In genomic region chr10:66925896-66926719, GRCh38 we compare ENCODE assay signal across 8 cellular contexts. TPM values are rescaled to one million over a fixed set of nuclear protein-coding genes. Genes with fewer than 3 reads are reported as not detected.
DNase-seq lines count a peak whose midpoint lies in the region; ATAC-seq and TF ChIP-seq lines count a peak whose summit lies in the region.

LRRTM3 (plus strand) TSS chr10:66926036.

- peak; percentile 56 to 63 for ATAC-seq in activated CD4-positive, CD25-positive, alpha-beta regulatory T cell treated with anti-CD3 and anti-CD28 coated beads, Interleukin-2, amount 50 U/mL, for 24 hours
- peak; percentile 100 for ATAC-seq in GM21447 (IDR thresholded peaks at IDR 0.05; ENCODE audit: unreplicated experiment)
- ATAC-seq in stimulated activated memory B cell treated with anti-CD40 and anti-IgM and Interleukin-4, amounts not matched to agents 10 μg/mL and 1 μg/mL and 100 μg/mL, for 72 hours = peak; percentile 91

- no peaks in the 10 kb centered on the region for H4K20me1 ChIP-seq in PC-9 (ENCODE audit: insufficient read depth)

- POLR2A ChIA-PET in PC-9 (lab: Charles Lee; ENCODE audit: unreplicated experiment) = no interaction called here

- no peak within 1 kb of the TSS for H3K27ac Mint-ChIP-seq in stimulated activated memory B cell treated with anti-CD40 and anti-IgM and Interleukin-4, amounts not matched to agents 10 μg/mL and 1 μg/mL and 100 μg/mL, for 72 hours

- no peak within 1 kb of the TSS for H3K4me3 ChIP-seq in HL-60 (replicated peaks; ENCODE audit: insufficient read depth, low read length)
- H3K4me3 ChIP-seq in PC-9 = no peak within 1 kb of the TSS
- H3K4me3 ChIP-seq in kidney epithelial cell (ENCODE audit: low read depth, low read length) = no peak within 1 kb of the TSS

- no peak for DNase-seq in activated CD4-positive, CD25-positive, alpha-beta regulatory T cell treated with anti-CD3 and anti-CD28 coated beads, Interleukin-2, amount 50 U/mL, for 72 hours
- peak in 1 of 2 experiments; percentile 43 for DNase-seq in HL-60 (ENCODE audit: low read depth in 1 of 2, low spot score in 1 of 2)
- DNase-seq in PC-9 = peak in 1 of 2 experiments; percentile 41
- DNase-seq in cerebellar nuclear complex (lab: John Stamatoyannopoulos, UW) = peak; percentile 6 to 77
- DNase-seq in kidney epithelial cell (ENCODE audit: low read depth) = peak; percentile 50

- H3K27ac ChIP-seq in HL-60 (replicated peaks) = no peak within 1 kb of the TSS
- H3K27ac ChIP-seq in PC-9 = no peak within 1 kb of the TSS

- no peak within 1 kb of the TSS for H3K4me2 ChIP-seq in PC-9

- H3K36me3 Mint-ChIP-seq in stimulated activated memory B cell treated with anti-CD40 and anti-IgM and Interleukin-4, amounts not matched to agents 10 μg/mL and 1 μg/mL and 100 μg/mL, for 72 hours = no peaks in the 10 kb centered on the region

- peaks cover 29% of the 10 kb centered on the region for H3K27me3 Mint-ChIP-seq in stimulated activated memory B cell treated with anti-CD40 and anti-IgM and Interleukin-4, amounts not matched to agents 10 μg/mL and 1 μg/mL and 100 μg/mL, for 72 hours

- H3K9me3 ChIP-seq in PC-9 (ENCODE audit: insufficient read depth, low read depth) = no peaks in the 10 kb centered on the region

- intact Hi-C loops in PC-9 (cut with micrococcal nuclease; ENCODE audit: unreplicated experiment) = loop anchor here (1.0 to 10.0 kb wide), 5 partner anchors 91 to 744 kb away; no protein-coding TSS in a partner anchor

- TF ChIP-seq CTCF in HL-60 (IDR thresholded peaks at IDR 0.05; ENCODE audit: insufficient read depth, low read length) = peak; percentile 32
- TF ChIP-seq CTCF in PC-9 (conservative IDR thresholded peaks at IDR 0.05) = peak; percentile 60
- peak; percentile 69 for TF ChIP-seq CTCF in kidney epithelial cell (IDR thresholded peaks at IDR 0.05; ENCODE audit: insufficient read depth, low read length, poor library complexity, severe bottlenecking)

- H2AFZ ChIP-seq in PC-9 = no peak within 1 kb of the TSS

- no peak within 1 kb of the TSS for H3K4me3 Mint-ChIP-seq in stimulated activated memory B cell treated with anti-CD40 and anti-IgM and Interleukin-4, amounts not matched to agents 10 μg/mL and 1 μg/mL and 100 μg/mL, for 72 hours

- H3K4me1 ChIP-seq in PC-9 (replicated peaks; ENCODE audit: insufficient read depth) = no peaks in the 10 kb centered on the region

- H3K36me3 ChIP-seq in PC-9 (ENCODE audit: low read depth) (no peaks in the 10 kb centered on the region), kidney epithelial cell (ENCODE audit: control insufficient read depth, insufficient read depth, low read length) (no peaks in the 10 kb centered on the region)

- no peaks in the 10 kb centered on the region for H3K9me3 Mint-ChIP-seq in stimulated activated memory B cell treated with anti-CD40 and anti-IgM and Interleukin-4, amounts not matched to agents 10 μg/mL and 1 μg/mL and 100 μg/mL, for 72 hours

- H3F3A ChIP-seq in PC-9 (ENCODE audit: insufficient read depth, low read depth) = no peaks in the 10 kb centered on the region

- H3K27me3 ChIP-seq in HL-60 (ENCODE audit: insufficient read depth, poor library complexity, severe bottlenecking) (peaks cover 14% of the 10 kb centered on the region), PC-9 (ENCODE audit: insufficient read depth, low read depth) (no peaks in the 10 kb centered on the region; the same call in 1 of the 2 replicates), kidney epithelial cell (ENCODE audit: control insufficient read depth, insufficient read depth, low read length) (peaks cover 22% of the 10 kb centered on the region)

- no TSS peak for BruUV-seq in PC-9 (replicated peaks; lab: Mats Ljungman, UMichigan)

- no peaks in the 10 kb centered on the region for H3K9me2 ChIP-seq in PC-9 (ENCODE audit: insufficient read depth)

- CTCF ChIA-PET in PC-9 (lab: Charles Lee) = interaction anchor here (0.6 to 0.9 kb wide), 3 partner anchors 9 to 854 kb away, joined by 3 to 17 read pairs (median 4); no protein-coding TSS in a partner anchor

- H3K4me1 Mint-ChIP-seq in stimulated activated memory B cell treated with anti-CD40 and anti-IgM and Interleukin-4, amounts not matched to agents 10 μg/mL and 1 μg/mL and 100 μg/mL, for 72 hours = no peaks in the 10 kb centered on the region

- no peaks in the 10 kb centered on the region for H3K79me2 ChIP-seq in PC-9 (ENCODE audit: low read depth)

RNA-seq across cellular contexts. Expression of gene LRRTM3, which starts in this region (rescaled TPM):
- not detected in 2 replicates for total RNA-seq in PC-9 (2021)
- total RNA-seq in kidney epithelial cell = not detected in 2 replicates

Comparison
In these comparisons a context has a peak if more than half of its experiments do, and no peak if none do; other contexts are left out.
1. Peak in DNase-seq in kidney epithelial cell; RNA of the gene not detected or under 1 TPM.